In the genomic region with DNA sequence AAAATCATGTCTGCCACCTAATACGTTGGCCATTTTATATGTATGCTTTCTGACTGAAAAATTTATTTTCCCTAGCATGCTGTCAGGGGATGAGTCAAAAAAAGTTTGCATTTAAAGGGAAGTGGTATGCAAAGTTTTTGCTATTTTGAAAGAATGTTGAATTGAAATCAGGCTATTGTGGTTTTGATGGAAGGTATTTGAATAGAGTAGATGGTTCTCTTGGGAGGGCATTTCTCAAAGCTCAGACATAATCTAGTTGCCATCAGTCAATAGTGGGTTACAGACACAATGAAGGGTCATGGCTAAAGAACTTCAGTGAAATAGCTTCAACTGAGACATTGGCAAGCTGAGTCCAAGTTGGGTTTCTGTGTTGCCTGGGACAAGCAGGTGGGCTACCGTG, we compare ENCODE assay signal across 11 cellular contexts.
A peak's percentile ranks its signal among the peaks of the same experiment; 100 is the strongest.
DNase-seq lines count a peak whose midpoint lies in the region; ATAC-seq and TF ChIP-seq lines count a peak whose summit lies in the region.
"Had no signal": no experiment of that assay in that cellular context is flagged by ENCODE, and none has a peak within 500 bp of the region (broad histone marks: within the 10 kb centered on the region; RNA-seq: fewer than 3 reads in every experiment).

No MANE protein-coding gene starts in this region.

- H3K4me1 Mint-ChIP-seq in WTC11, result peaks cover 14% of the 10 kb centered on the region

- peaks cover 60% of the 10 kb centered on the region for H3K36me3 Mint-ChIP-seq in WTC11

- POLR2A ChIA-PET in WTC11 (lab: Charles Lee), result no interaction called here

- TF ChIP-seq POLR2A in body of pancreas (IDR thresholded peaks at IDR 0.05), result no peak

- CTCF ChIA-PET in WTC11 (lab: Charles Lee), result interaction anchor here (1.1 to 1.6 kb wide), 2 partner anchors 11 to 158 kb away, joined by 3 to 4 read pairs; no protein-coding TSS in a partner anchor

- no peak overlapping the region for H3K4me3 ChIP-seq in ascending aorta
- H3K4me3 ChIP-seq in body of pancreas, result no peak overlapping the region
- H3K4me3 ChIP-seq: lower lobe of right lung, SK-N-MC had no signal

- H3K9me3 ChIP-seq in ascending aorta (no peaks in the 10 kb centered on the region), body of pancreas (no peaks in the 10 kb centered on the region)
- H3K9me3 ChIP-seq: lower lobe of right lung had no signal

- ATAC-seq in GM18502 (IDR thresholded peaks at IDR 0.05; ENCODE audit: poor library complexity, unreplicated experiment), result peak; percentile 87
- ATAC-seq in GM21381 (IDR thresholded peaks at IDR 0.05; ENCODE audit: unreplicated experiment), result peak; percentile 92
- peak; percentile 89 for ATAC-seq in HG03066 (IDR thresholded peaks at IDR 0.05; ENCODE audit: low read depth, unreplicated experiment)
- no peak for ATAC-seq in WTC11
- ATAC-seq in body of pancreas, result no peak
- ATAC-seq: lower lobe of right lung had no signal

- H3K27me3 Mint-ChIP-seq in WTC11 (ENCODE audit: low read depth), result no peaks in the 10 kb centered on the region

- 90 to 91% methylated on average over 2 of the region's 2 CpGs for WGBS in body of pancreas, 2 donors

- H3K27ac ChIP-seq in ascending aorta (no peak overlapping the region), body of pancreas (no peak overlapping the region)
- H3K27ac ChIP-seq: lower lobe of right lung, SK-N-MC had no signal

- TF ChIP-seq CTCF in WTC11 (IDR thresholded peaks at IDR 0.05) (no peak), ascending aorta (IDR thresholded peaks at IDR 0.05) (no peak), body of pancreas (IDR thresholded peaks at IDR 0.05) (no peak)

- intact Hi-C loops in ascending aorta (cut with DNase I), result no loop called here
- intact Hi-C loops in body of pancreas (cut with DNase I), result no loop called here

- DNase-seq in WTC11 (ENCODE audit: low spot score), result no peak
- no peak for DNase-seq in mesenteric fat pad (ENCODE audit: low spot score)
- no peak for DNase-seq in dedifferentiated amniotic fluid mesenchymal stem cell (ENCODE audit: extremely low spot score)
- no peak for DNase-seq in ascending aorta (ENCODE audit: low spot score in 2 of 2)
- no peak for DNase-seq in body of pancreas
- DNase-seq: lower lobe of right lung, NCI-H146 had no signal

- no peak overlapping the region for H3K4me3 Mint-ChIP-seq in WTC11

- H3K9me3 Mint-ChIP-seq in WTC11, result peaks cover 23% of the 10 kb centered on the region

- H3K36me3 ChIP-seq in ascending aorta, result peaks cover 0 to 2% of the 10 kb centered on the region in 2 donors
- peaks cover 0 to 3% of the 10 kb centered on the region in 2 donors for H3K36me3 ChIP-seq in body of pancreas (replicated peaks in 1 of 2; ENCODE audit: insufficient read depth in 1 of 2, low read depth in 2 of 2)

- H3K4me1 ChIP-seq in ascending aorta (no peaks in the 10 kb centered on the region), body of pancreas (no peaks in the 10 kb centered on the region)
- H3K4me1 ChIP-seq: lower lobe of right lung had no signal

- H3K27me3 ChIP-seq in ascending aorta, result no peaks in the 10 kb centered on the region
- H3K27me3 ChIP-seq in body of pancreas, result no peaks in the 10 kb centered on the region

- peak overlapping the region; percentile 21; the same call in 1 of the 2 replicates for H3K27ac Mint-ChIP-seq in WTC11

TF ChIP-seq in WTC11, 78 proteins besides CTCF, POLR2A, EP300 and RAD21:
- TF ChIP-seq ZNF138 (CRISPR knock-in tag; conservative IDR thresholded peaks at IDR 0.05), result no peak
- TF ChIP-seq SMAD3 (CRISPR knock-in tag; IDR thresholded peaks at IDR 0.05; ENCODE audit: borderline replicate concordance), result no peak
- TF ChIP-seq NR1H2 (CRISPR knock-in tag; IDR thresholded peaks at IDR 0.05), result no peak
- no peak for TF ChIP-seq ZNF121 (CRISPR knock-in tag; IDR thresholded peaks at IDR 0.05)
- no peak for TF ChIP-seq ATF1 (CRISPR knock-in tag; IDR thresholded peaks at IDR 0.05)
- TF ChIP-seq SMAD4 (CRISPR knock-in tag; IDR thresholded peaks at IDR 0.05), result no peak
- no peak for TF ChIP-seq E2F5 (CRISPR knock-in tag; IDR thresholded peaks at IDR 0.05)
- TF ChIP-seq, protein P1, sequence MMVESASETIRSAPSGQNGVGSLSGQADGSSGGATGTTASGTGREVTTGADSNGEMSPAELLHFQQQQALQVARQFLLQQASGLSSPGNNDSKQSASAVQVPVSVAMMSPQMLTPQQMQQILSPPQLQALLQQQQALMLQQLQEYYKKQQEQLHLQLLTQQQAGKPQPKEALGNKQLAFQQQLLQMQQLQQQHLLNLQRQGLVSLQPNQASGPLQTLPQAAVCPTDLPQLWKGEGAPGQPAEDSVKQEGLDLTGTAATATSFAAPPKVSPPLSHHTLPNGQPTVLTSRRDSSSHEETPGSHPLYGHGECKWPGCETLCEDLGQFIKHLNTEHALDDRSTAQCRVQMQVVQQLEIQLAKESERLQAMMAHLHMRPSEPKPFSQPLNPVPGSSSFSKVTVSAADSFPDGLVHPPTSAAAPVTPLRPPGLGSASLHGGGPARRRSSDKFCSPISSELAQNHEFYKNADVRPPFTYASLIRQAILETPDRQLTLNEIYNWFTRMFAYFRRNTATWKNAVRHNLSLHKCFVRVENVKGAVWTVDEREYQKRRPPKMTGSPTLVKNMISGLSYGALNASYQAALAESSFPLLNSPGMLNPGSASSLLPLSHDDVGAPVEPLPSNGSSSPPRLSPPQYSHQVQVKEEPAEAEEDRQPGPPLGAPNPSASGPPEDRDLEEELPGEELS (CRISPR knock-in tag; IDR thresholded peaks at IDR 0.05), result no peak
- TF ChIP-seq ZNF671 (CRISPR knock-in tag; IDR thresholded peaks at IDR 0.05), result no peak
- TF ChIP-seq NFATC4 (CRISPR knock-in tag; IDR thresholded peaks at IDR 0.05), result no peak
- TF ChIP-seq ZNF416 (CRISPR knock-in tag; IDR thresholded peaks at IDR 0.05), result no peak
- TF ChIP-seq, protein P2, sequence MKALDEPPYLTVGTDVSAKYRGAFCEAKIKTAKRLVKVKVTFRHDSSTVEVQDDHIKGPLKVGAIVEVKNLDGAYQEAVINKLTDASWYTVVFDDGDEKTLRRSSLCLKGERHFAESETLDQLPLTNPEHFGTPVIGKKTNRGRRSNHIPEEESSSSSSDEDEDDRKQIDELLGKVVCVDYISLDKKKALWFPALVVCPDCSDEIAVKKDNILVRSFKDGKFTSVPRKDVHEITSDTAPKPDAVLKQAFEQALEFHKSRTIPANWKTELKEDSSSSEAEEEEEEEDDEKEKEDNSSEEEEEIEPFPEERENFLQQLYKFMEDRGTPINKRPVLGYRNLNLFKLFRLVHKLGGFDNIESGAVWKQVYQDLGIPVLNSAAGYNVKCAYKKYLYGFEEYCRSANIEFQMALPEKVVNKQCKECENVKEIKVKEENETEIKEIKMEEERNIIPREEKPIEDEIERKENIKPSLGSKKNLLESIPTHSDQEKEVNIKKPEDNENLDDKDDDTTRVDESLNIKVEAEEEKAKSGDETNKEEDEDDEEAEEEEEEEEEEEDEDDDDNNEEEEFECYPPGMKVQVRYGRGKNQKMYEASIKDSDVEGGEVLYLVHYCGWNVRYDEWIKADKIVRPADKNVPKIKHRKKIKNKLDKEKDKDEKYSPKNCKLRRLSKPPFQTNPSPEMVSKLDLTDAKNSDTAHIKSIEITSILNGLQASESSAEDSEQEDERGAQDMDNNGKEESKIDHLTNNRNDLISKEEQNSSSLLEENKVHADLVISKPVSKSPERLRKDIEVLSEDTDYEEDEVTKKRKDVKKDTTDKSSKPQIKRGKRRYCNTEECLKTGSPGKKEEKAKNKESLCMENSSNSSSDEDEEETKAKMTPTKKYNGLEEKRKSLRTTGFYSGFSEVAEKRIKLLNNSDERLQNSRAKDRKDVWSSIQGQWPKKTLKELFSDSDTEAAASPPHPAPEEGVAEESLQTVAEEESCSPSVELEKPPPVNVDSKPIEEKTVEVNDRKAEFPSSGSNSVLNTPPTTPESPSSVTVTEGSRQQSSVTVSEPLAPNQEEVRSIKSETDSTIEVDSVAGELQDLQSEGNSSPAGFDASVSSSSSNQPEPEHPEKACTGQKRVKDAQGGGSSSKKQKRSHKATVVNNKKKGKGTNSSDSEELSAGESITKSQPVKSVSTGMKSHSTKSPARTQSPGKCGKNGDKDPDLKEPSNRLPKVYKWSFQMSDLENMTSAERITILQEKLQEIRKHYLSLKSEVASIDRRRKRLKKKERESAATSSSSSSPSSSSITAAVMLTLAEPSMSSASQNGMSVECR (CRISPR knock-in tag; IDR thresholded peaks at IDR 0.05; ENCODE audit: borderline replicate concordance), result no peak
- TF ChIP-seq TP53 (CRISPR knock-in tag; IDR thresholded peaks at IDR 0.05), result no peak
- no peak for TF ChIP-seq ZNF219 (CRISPR knock-in tag; IDR thresholded peaks at IDR 0.05; ENCODE audit: borderline replicate concordance)
- no peak for TF ChIP-seq ATF2 (CRISPR knock-in tag; IDR thresholded peaks at IDR 0.05; ENCODE audit: borderline replicate concordance, low read depth)

Comparison
In these comparisons a context has a peak if more than half of its experiments do, and no peak if none do; other contexts are left out.
1. ATAC-seq: peak in GM18502 (single experiment), GM21381 (single experiment) and HG03066 (single experiment); none in WTC11 (single experiment) and body of pancreas (single experiment).